Comparison of ENCODE assay signal across 26 cellular contexts in the genomic region with DNA sequence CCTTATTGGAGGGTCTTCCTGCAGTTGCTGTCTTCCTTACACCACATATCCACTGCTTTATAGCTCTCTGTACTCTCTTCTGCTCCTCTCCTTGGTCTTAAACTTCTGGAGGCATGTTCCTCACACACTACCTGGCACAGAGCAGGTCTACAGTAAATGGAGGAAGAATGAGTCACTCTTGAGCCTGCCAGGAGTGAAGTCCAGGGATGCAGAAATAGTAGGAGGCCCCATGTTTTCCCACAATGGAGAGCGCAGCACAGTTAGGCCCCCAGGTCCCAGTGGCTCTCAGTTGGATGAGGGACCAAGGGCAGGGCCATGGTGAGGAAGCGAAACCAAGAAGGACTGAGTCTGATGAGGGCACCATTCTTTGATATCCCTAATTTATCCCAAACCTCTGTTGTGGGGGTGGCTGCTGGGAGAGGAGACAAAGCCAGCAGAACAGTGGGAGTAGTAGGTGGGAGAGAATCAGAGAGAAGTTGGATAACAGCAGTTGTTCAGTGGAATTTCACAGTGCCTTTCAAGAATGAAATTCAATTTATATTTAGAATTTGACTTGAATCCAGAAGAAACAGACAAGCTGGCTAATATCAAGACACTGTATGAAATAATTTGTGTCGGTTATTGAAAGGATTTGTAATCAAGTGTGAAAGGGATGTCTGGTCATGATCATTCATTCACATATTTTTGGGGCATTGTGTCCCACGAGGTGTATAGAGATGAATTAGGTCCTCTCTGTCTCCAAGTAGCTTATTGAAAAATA.
DNase-seq lines count a peak whose midpoint lies in the region; ATAC-seq and TF ChIP-seq lines count a peak whose summit lies in the region.
"Had no signal": no experiment of that assay in that cellular context is flagged by ENCODE, and none has a peak within 500 bp of the region (broad histone marks: within the 10 kb centered on the region; RNA-seq: fewer than 3 reads in every experiment).

No MANE protein-coding gene starts in this region.

- ATAC-seq in HG03432 (IDR thresholded peaks at IDR 0.05; ENCODE audit: unreplicated experiment), result no peak
- ATAC-seq: gastroesophageal sphincter; natural killer cell treated with Interleukin-12 subunit alpha and Interleukin-12 subunit beta and Interleukin-15 and Interleukin-18, amount 100 ng/mL, for 72 hours; stimulated activated naive CD8-positive, alpha-beta T cell treated with anti-CD3 and anti-CD28 coated beads, Interleukin-15, Interleukin-2, amounts not matched to agents 100 U/mL and 50 U/mL, for 24 hours; T-helper 17 cell had no signal

- H3K27me3 Mint-ChIP-seq in nephron (ENCODE audit: low read depth), result no peaks in the 10 kb centered on the region
- H3K27me3 Mint-ChIP-seq: CD4-positive, CD25-positive, alpha-beta regulatory T cell had no signal

- H3K27me3 ChIP-seq in BE2C, result no peaks in the 10 kb centered on the region
- H3K27me3 ChIP-seq: breast epithelium, gastroesophageal sphincter, tibial nerve had no signal

- H3K4me1 ChIP-seq in BE2C, result no peaks in the 10 kb centered on the region
- H3K4me1 ChIP-seq: breast epithelium, gastroesophageal sphincter, prostate gland had no signal

- peaks cover 19% of the 10 kb centered on the region for H3K4me1 Mint-ChIP-seq in nephron
- H3K4me1 Mint-ChIP-seq: CD4-positive, CD25-positive, alpha-beta regulatory T cell; H9; memory B cell; T-helper 17 cell had no signal

- peak overlapping the region in 1 of 3 experiments; percentile 18 for H3K4me3 Mint-ChIP-seq in nephron
- H3K4me3 Mint-ChIP-seq: CD4-positive, CD25-positive, alpha-beta regulatory T cell; H9; memory B cell; natural killer cell treated with Interleukin-12 subunit alpha and Interleukin-12 subunit beta and Interleukin-15 and Interleukin-18, amount 100 ng/mL, for 72 hours; T-helper 17 cell had no signal

- no peaks in the 10 kb centered on the region for H3K36me3 ChIP-seq in BE2C
- H3K36me3 ChIP-seq: breast epithelium, gastroesophageal sphincter, prostate gland, tibial nerve had no signal

- DNase-seq in Daoy (ENCODE audit: low read depth) (peak; percentile 18), NCI-H446 treated with DMSO at 0.1 percent for 48 hours (lab: John Stamatoyannopoulos, UW) (peak; percentile 41), choroid plexus epithelial cell (ENCODE audit: low read depth) (peak; percentile 14), G401 (ENCODE audit: low spot score) (no peak), BE2C (no peak), NCI-H526 (lab: John Stamatoyannopoulos, UW) (no peak)
- DNase-seq: activated CD4-positive, alpha-beta T cell treated with anti-CD3 and anti-CD28 coated beads, Interleukin-2, amount 50 U/mL, for 1 hour; activated CD8-positive, alpha-beta memory T cell treated with anti-CD3 and anti-CD28 coated beads, Interleukin-2, amount 50 U/mL, for 4 hours; H9; kidney glomerular epithelial cell; NCI-H1417 treated with DMSO at 0.1 percent for 48 hours; NCI-H748 treated with DMSO at 0.1 percent for 48 hours; SIG-M5; stimulated activated CD4-positive, alpha-beta T cell treated with anti-CD3 and anti-CD28 coated beads, Interleukin-2, amount 100 ng/mL, for 48 hours; stimulated activated naive CD8-positive, alpha-beta T cell treated with anti-CD3 and anti-CD28 coated beads, Interleukin-15, Interleukin-2, amounts not matched to agents 100 U/mL and 50 U/mL, for 24 hours; T-helper 17 cell had no signal

- H3K9me3 Mint-ChIP-seq in nephron, result peaks cover 8% of the 10 kb centered on the region
- H3K9me3 Mint-ChIP-seq: natural killer cell treated with Interleukin-12 subunit alpha and Interleukin-12 subunit beta and Interleukin-15 and Interleukin-18, amount 100 ng/mL, for 72 hours had no signal

- in situ Hi-C loops in G401 (cut with HindIII; ENCODE audit: low sequenced_read_pairs), result no loop called here

- H3K27ac Mint-ChIP-seq in nephron, result peak overlapping the region in 2 of 3 experiments; percentile 16 to 35
- H3K27ac Mint-ChIP-seq: CD4-positive, CD25-positive, alpha-beta regulatory T cell; H9; memory B cell; natural killer cell treated with Interleukin-12 subunit alpha and Interleukin-12 subunit beta and Interleukin-15 and Interleukin-18, amount 100 ng/mL, for 72 hours; T-helper 17 cell had no signal

- H3K9me3 ChIP-seq in BE2C, result no peaks in the 10 kb centered on the region
- H3K9me3 ChIP-seq: gastroesophageal sphincter, prostate gland had no signal

- H3K4me3 ChIP-seq in choroid plexus epithelial cell (ENCODE audit: low read depth, low read length) (no peak overlapping the region), BE2C (ENCODE audit: low read depth, low read length) (no peak overlapping the region)
- H3K4me3 ChIP-seq: breast epithelium, gastroesophageal sphincter, prostate gland, skin epidermis, tibial nerve had no signal

- peaks cover 4% of the 10 kb centered on the region for H3K36me3 Mint-ChIP-seq in nephron (ENCODE audit: low read depth)
- H3K36me3 Mint-ChIP-seq: CD4-positive, CD25-positive, alpha-beta regulatory T cell; memory B cell; natural killer cell treated with Interleukin-12 subunit alpha and Interleukin-12 subunit beta and Interleukin-15 and Interleukin-18, amount 100 ng/mL, for 72 hours had no signal

- no peak for TF ChIP-seq CTCF in choroid plexus epithelial cell (conservative IDR thresholded peaks at IDR 0.05; ENCODE audit: low read depth, low read length)
- TF ChIP-seq CTCF in nephron (IDR thresholded peaks at IDR 0.05; ENCODE audit: unreplicated experiment in 3 of 3), result no peak
- TF ChIP-seq CTCF in BE2C (IDR thresholded peaks at IDR 0.05; ENCODE audit: low read depth, low read length), result no peak

Comparison
In these comparisons a context has a peak if more than half of its experiments do, and no peak if none do; other contexts are left out.
1. DNase-seq: peak in Daoy (single experiment), NCI-H446 treated with DMSO at 0.1 percent for 48 hours (single experiment) and choroid plexus epithelial cell (single experiment); none in G401 (single experiment), BE2C (single experiment) and NCI-H526 (0 of 2).